Comparison of ENCODE assay signal across 11 cellular contexts in the genomic region with DNA sequence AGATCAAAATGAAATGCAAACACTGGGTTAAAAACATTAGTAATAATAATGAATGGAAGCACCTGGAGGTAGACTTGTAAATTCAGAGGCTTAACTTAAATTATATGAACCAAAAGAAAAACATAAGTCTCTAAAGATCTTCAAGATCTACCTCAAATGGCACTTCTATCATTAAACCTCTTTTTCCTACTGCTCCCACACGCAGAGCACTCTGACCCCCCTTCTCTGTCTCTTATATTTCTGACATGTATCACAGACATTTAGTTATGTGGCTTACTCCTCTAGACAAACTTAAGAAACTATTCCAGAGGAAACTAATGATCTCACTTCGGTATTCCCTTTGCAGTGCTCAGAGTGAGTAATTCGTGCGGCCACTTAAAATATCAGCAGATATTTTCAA. TPM values are rescaled to one million over a fixed set of nuclear protein-coding genes. Genes with fewer than 3 reads are reported as not detected.
DNase-seq lines count a peak whose midpoint lies in the region; TF ChIP-seq lines count a peak whose summit lies in the region.
"Had no signal": no experiment of that assay in that cellular context is flagged by ENCODE, and none has a peak within 500 bp of the region (broad histone marks: within the 10 kb centered on the region; RNA-seq: fewer than 3 reads in every experiment).

No MANE protein-coding gene starts in this region.

- peaks cover 45% of the 10 kb centered on the region for H3K4me1 ChIP-seq in Karpas-422 (ENCODE audit: low read length)

- H3K27ac ChIP-seq in Karpas-422 (ENCODE audit: low read length) = no peak overlapping the region
- no peak overlapping the region for H3K27ac ChIP-seq in neural cell (ENCODE audit: low read length)
- H3K27ac ChIP-seq: suprapubic skin had no signal

- peak overlapping the region; percentile 75 for H3K27ac Mint-ChIP-seq in T-helper 1 cell treated with Interleukin-12 subunit alpha and Interleukin-12 subunit beta and Interleukin-4 antibody, amounts not matched to agents 30 μg/mL and 1 μg/mL, for 36 hours
- peak overlapping the region; percentile 29 for H3K27ac Mint-ChIP-seq in activated naive CD8-positive, alpha-beta T cell treated with anti-CD3 and anti-CD28 coated beads for 36 hours

- H3K4me2 ChIP-seq in Karpas-422 (ENCODE audit: low read depth, low read length, poor library complexity, severe bottlenecking) = peak overlapping the region; percentile 92
- H3K4me2 ChIP-seq in neural cell (ENCODE audit: low read length) = no peak overlapping the region

- H3K79me2 ChIP-seq in Karpas-422 (ENCODE audit: low read length) (peaks cover 53% of the 10 kb centered on the region), neural cell (replicated peaks; ENCODE audit: insufficient read depth, low read length) (no peaks in the 10 kb centered on the region)

- DNase-seq in T-helper 1 cell (no peak), Karpas-422 (no peak), amniotic stem cell (lab: John Stamatoyannopoulos, UW) (no peak), cortex of kidney (lab: John Stamatoyannopoulos, UW) (no peak)
- no peak for DNase-seq in activated naive CD8-positive, alpha-beta T cell treated with anti-CD3 and anti-CD28 coated beads for 36 hours
- DNase-seq in stimulated activated CD4-positive, alpha-beta T cell treated with anti-CD3 and anti-CD28 coated beads, Interleukin-4, amount 100 ng/mL, for 1 hour = no peak
- DNase-seq: NCI-H1417 treated with DMSO at 0.1 percent for 48 hours, NCI-H748 treated with DMSO at 0.1 percent for 48 hours had no signal

- H2AFZ ChIP-seq in Karpas-422 (ENCODE audit: low read length) (no peak overlapping the region), neural cell (ENCODE audit: low read depth, low read length) (no peak overlapping the region)

- H4K20me1 ChIP-seq in Karpas-422 (ENCODE audit: insufficient read depth, low read depth, low read length) (no peaks in the 10 kb centered on the region), neural cell (ENCODE audit: insufficient read depth) (no peaks in the 10 kb centered on the region)

- H3K4me3 Mint-ChIP-seq in T-helper 1 cell treated with Interleukin-12 subunit alpha and Interleukin-12 subunit beta and Interleukin-4 antibody, amounts not matched to agents 30 μg/mL and 1 μg/mL, for 36 hours = peak overlapping the region; percentile 69
- peak overlapping the region; percentile 89 for H3K4me3 Mint-ChIP-seq in activated naive CD8-positive, alpha-beta T cell treated with anti-CD3 and anti-CD28 coated beads for 36 hours

- TF ChIP-seq EP300 in neural cell (conservative IDR thresholded peaks at IDR 0.05; ENCODE audit: poor library complexity, severe bottlenecking) = no peak

- H3K4me1 Mint-ChIP-seq in T-helper 1 cell treated with Interleukin-12 subunit alpha and Interleukin-12 subunit beta and Interleukin-4 antibody, amounts not matched to agents 30 μg/mL and 1 μg/mL, for 36 hours (ENCODE audit: low read depth) = peaks cover 14% of the 10 kb centered on the region
- peaks cover 34% of the 10 kb centered on the region for H3K4me1 Mint-ChIP-seq in activated naive CD8-positive, alpha-beta T cell treated with anti-CD3 and anti-CD28 coated beads for 36 hours

- H3K9ac ChIP-seq in Karpas-422 (ENCODE audit: low read length) (peak overlapping the region; percentile 85), neural cell (ENCODE audit: low read length) (no peak overlapping the region)

- TF ChIP-seq CTCF in neural cell (IDR thresholded peaks at IDR 0.05; ENCODE audit: poor library complexity, severe bottlenecking) = no peak

- peaks cover 8% of the 10 kb centered on the region for H3K27me3 Mint-ChIP-seq in T-helper 1 cell treated with Interleukin-12 subunit alpha and Interleukin-12 subunit beta and Interleukin-4 antibody, amounts not matched to agents 30 μg/mL and 1 μg/mL, for 36 hours (ENCODE audit: low read depth)
- H3K27me3 Mint-ChIP-seq in activated naive CD8-positive, alpha-beta T cell treated with anti-CD3 and anti-CD28 coated beads for 36 hours = peaks cover 3% of the 10 kb centered on the region

- no peak for TF ChIP-seq RAD21 in neural cell (conservative IDR thresholded peaks at IDR 0.05)

- no peaks in the 10 kb centered on the region for H3F3A ChIP-seq in neural cell (ENCODE audit: insufficient read depth, low read length, poor library complexity, severe bottlenecking)

- H3K9me2 ChIP-seq in Karpas-422 (replicated peaks; ENCODE audit: insufficient read depth, low read length) (no peaks in the 10 kb centered on the region), neural cell (ENCODE audit: insufficient read depth, low read length) (no peaks in the 10 kb centered on the region)

- peaks cover 4% of the 10 kb centered on the region for H3K36me3 Mint-ChIP-seq in T-helper 1 cell treated with Interleukin-12 subunit alpha and Interleukin-12 subunit beta and Interleukin-4 antibody, amounts not matched to agents 30 μg/mL and 1 μg/mL, for 36 hours (ENCODE audit: low read depth)
- peaks cover 4% of the 10 kb centered on the region for H3K36me3 Mint-ChIP-seq in activated naive CD8-positive, alpha-beta T cell treated with anti-CD3 and anti-CD28 coated beads for 36 hours

- H3K9me3 ChIP-seq in Karpas-422 (ENCODE audit: low read length) (no peaks in the 10 kb centered on the region), neural cell (ENCODE audit: low read length) (no peaks in the 10 kb centered on the region)
- H3K9me3 ChIP-seq: suprapubic skin had no signal

- no peaks in the 10 kb centered on the region for H3K27me3 ChIP-seq in Karpas-422 (ENCODE audit: low read length)
- no peaks in the 10 kb centered on the region for H3K27me3 ChIP-seq in neural cell (ENCODE audit: insufficient read depth, low read depth, low read length)
- H3K27me3 ChIP-seq: suprapubic skin had no signal

- peak overlapping the region; percentile 80 for H3K4me3 ChIP-seq in Karpas-422 (ENCODE audit: low read length)
- peak overlapping the region; percentile 20 for H3K4me3 ChIP-seq in neural cell (ENCODE audit: low read length)

- no peaks in the 10 kb centered on the region for H3K9me3 Mint-ChIP-seq in T-helper 1 cell treated with Interleukin-12 subunit alpha and Interleukin-12 subunit beta and Interleukin-4 antibody, amounts not matched to agents 30 μg/mL and 1 μg/mL, for 36 hours
- H3K9me3 Mint-ChIP-seq in activated naive CD8-positive, alpha-beta T cell treated with anti-CD3 and anti-CD28 coated beads for 36 hours = no peaks in the 10 kb centered on the region

- H3K36me3 ChIP-seq in Karpas-422 (ENCODE audit: insufficient read depth, low read length) (no peaks in the 10 kb centered on the region), neural cell (ENCODE audit: insufficient read depth, low read length) (no peaks in the 10 kb centered on the region)
- H3K36me3 ChIP-seq: suprapubic skin had no signal

TF ChIP-seq in neural cell, 6 proteins besides CTCF, POLR2A, EP300 and RAD21:
- TF ChIP-seq SMC3 (conservative IDR thresholded peaks at IDR 0.05; ENCODE audit: poor library complexity) = no peak
- TF ChIP-seq MXI1 (conservative IDR thresholded peaks at IDR 0.05; ENCODE audit: poor library complexity, severe bottlenecking) = no peak
- TF ChIP-seq POLR2AphosphoS5 (IDR thresholded peaks at IDR 0.05) = no peak
- no peak for TF ChIP-seq EZH2 (IDR thresholded peaks at IDR 0.05; ENCODE audit: borderline replicate concordance, insufficient read depth, low read length, poor library complexity, severe bottlenecking)
- TF ChIP-seq, protein P1, sequence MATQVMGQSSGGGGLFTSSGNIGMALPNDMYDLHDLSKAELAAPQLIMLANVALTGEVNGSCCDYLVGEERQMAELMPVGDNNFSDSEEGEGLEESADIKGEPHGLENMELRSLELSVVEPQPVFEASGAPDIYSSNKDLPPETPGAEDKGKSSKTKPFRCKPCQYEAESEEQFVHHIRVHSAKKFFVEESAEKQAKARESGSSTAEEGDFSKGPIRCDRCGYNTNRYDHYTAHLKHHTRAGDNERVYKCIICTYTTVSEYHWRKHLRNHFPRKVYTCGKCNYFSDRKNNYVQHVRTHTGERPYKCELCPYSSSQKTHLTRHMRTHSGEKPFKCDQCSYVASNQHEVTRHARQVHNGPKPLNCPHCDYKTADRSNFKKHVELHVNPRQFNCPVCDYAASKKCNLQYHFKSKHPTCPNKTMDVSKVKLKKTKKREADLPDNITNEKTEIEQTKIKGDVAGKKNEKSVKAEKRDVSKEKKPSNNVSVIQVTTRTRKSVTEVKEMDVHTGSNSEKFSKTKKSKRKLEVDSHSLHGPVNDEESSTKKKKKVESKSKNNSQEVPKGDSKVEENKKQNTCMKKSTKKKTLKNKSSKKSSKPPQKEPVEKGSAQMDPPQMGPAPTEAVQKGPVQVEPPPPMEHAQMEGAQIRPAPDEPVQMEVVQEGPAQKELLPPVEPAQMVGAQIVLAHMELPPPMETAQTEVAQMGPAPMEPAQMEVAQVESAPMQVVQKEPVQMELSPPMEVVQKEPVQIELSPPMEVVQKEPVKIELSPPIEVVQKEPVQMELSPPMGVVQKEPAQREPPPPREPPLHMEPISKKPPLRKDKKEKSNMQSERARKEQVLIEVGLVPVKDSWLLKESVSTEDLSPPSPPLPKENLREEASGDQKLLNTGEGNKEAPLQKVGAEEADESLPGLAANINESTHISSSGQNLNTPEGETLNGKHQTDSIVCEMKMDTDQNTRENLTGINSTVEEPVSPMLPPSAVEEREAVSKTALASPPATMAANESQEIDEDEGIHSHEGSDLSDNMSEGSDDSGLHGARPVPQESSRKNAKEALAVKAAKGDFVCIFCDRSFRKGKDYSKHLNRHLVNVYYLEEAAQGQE (IDR thresholded peaks at IDR 0.05; ENCODE audit: borderline replicate concordance) = no peak
TF ChIP-seq in neural cell: peak in this region for 0.

RNA-seq across cellular contexts. Expression of a gene that starts 1.1 kb away (rescaled TPM):
- total RNA-seq in Karpas-422 (2014; rRNA removed; shearing (Covaris generic); ENCODE audit: low replicate concordance) = 27.5 and 66.8 TPM in 2 replicates
- total RNA-seq in activated naive CD8-positive, alpha-beta T cell treated with anti-CD3 and anti-CD28 coated beads for 36 hours = 1 to 10 TPM; 6.7 to 7.0 TPM
- 30.9 and 33.2 TPM in 2 replicates for polyA plus RNA-seq in neural cell
- polyA minus RNA-seq in neural cell = 47.2 and 61.1 TPM in 2 replicates
